24 cellular contexts compared by ENCODE assay signal in genomic region chr17:75891022-75891604, GRCh38.
"Had no signal": no experiment of that assay in that cellular context is flagged by ENCODE, and none has a peak within 500 bp of the region (broad histone marks: within the 10 kb centered on the region; RNA-seq: fewer than 3 reads in every experiment).

No MANE protein-coding gene starts in this region.

- H3K27ac Mint-ChIP-seq: activated naive CD4-positive, alpha-beta T cell treated with anti-CD3 and anti-CD28 coated beads, Interleukin-2, amount 10 ng/mL, durations not matched to agents 7 days and 5 days; activated T-cell treated with anti-CD3 and anti-CD28 coated beads, Interleukin-2, amount 50 U/mL, for 72 hours had no signal

- ATAC-seq: activated T-cell treated with anti-CD3 and anti-CD28 coated beads, Interleukin-2, amount 50 U/mL, for 72 hours; natural killer cell; pancreas; sciatic nerve had no signal

- H3K4me3 Mint-ChIP-seq: activated naive CD4-positive, alpha-beta T cell treated with anti-CD3 and anti-CD28 coated beads, Interleukin-2, amount 10 ng/mL, durations not matched to agents 7 days and 5 days; activated T-cell treated with anti-CD3 and anti-CD28 coated beads, Interleukin-2, amount 50 U/mL, for 72 hours; natural killer cell had no signal

- DNase-seq: activated CD4-positive, alpha-beta T cell treated with anti-CD3 and anti-CD28 coated beads for 4 hours; activated CD4-positive, alpha-beta T cell treated with anti-CD3 and anti-CD28 coated beads, Interleukin-2, amount 50 U/mL, for 48 hours; activated CD4-positive, CD25-positive, alpha-beta regulatory T cell; activated CD8-positive, alpha-beta memory T cell treated with anti-CD3 and anti-CD28 coated beads, Interleukin-2, amount 50 U/mL, for 48 hours; activated effector memory CD4-positive, alpha-beta T cell treated with anti-CD3 and anti-CD28 coated beads, Interleukin-2, amount 50 U/mL, for 16 hours; activated naive CD4-positive, alpha-beta T cell treated with anti-CD3 and anti-CD28 coated beads, Interleukin-2, amount 10 ng/mL, durations not matched to agents 7 days and 5 days; activated T-cell treated with anti-CD3 and anti-CD28 coated beads, Interleukin-2, amount 50 U/mL, for 72 hours; amygdala; effector CD8-positive, alpha-beta T cell; erythroblast; foreskin fibroblast; left ventricle myocardium inferior; mammary epithelial cell; midbrain; natural killer cell; stimulated activated CD4-positive, alpha-beta T cell treated with anti-CD3 and anti-CD28 coated beads, Interleukin-2, amount 100 ng/mL, for 48 hours; stimulated activated CD8-positive, alpha-beta memory T cell treated with anti-CD3 and anti-CD28 coated beads, Interleukin-4, amount 100 ng/mL, for 48 hours; stimulated activated naive CD4-positive, alpha-beta T cell treated with Interleukin-2 at 50 U/mL for 16 hours; T-helper 9 cell; tibial artery had no signal

- H3K9me3 ChIP-seq: left ventricle myocardium inferior, neutrophil, pancreas, tibial artery had no signal

- H3K4me3 ChIP-seq: left ventricle myocardium inferior, pancreas, smooth muscle cell, tibial artery had no signal

- H3K27me3 ChIP-seq: neutrophil, pancreas, tibial artery had no signal

- FAIRE-seq: pancreas had no signal

- H3K27ac ChIP-seq: left ventricle myocardium inferior, neutrophil, pancreas, tibial artery had no signal

- H3K27me3 Mint-ChIP-seq: activated naive CD4-positive, alpha-beta T cell treated with anti-CD3 and anti-CD28 coated beads, Interleukin-2, amount 10 ng/mL, durations not matched to agents 7 days and 5 days had no signal

- H3K9me3 Mint-ChIP-seq: activated naive CD4-positive, alpha-beta T cell treated with anti-CD3 and anti-CD28 coated beads, Interleukin-2, amount 10 ng/mL, durations not matched to agents 7 days and 5 days; activated T-cell treated with anti-CD3 and anti-CD28 coated beads, Interleukin-2, amount 50 U/mL, for 72 hours; natural killer cell had no signal

- H3K36me3 ChIP-seq: neutrophil, pancreas had no signal

- H3K4me2 ChIP-seq: smooth muscle cell had no signal
